Comparison of ENCODE assay signal across 23 cellular contexts in genomic region chr3:149391960-149392359, GRCh38. TPM values are rescaled to one million over a fixed set of nuclear protein-coding genes. Genes with fewer than 3 reads are reported as not detected.
DNase-seq lines count a peak whose midpoint lies in the region; ATAC-seq, FAIRE-seq and TF ChIP-seq lines count a peak whose summit lies in the region.
"Had no signal": no experiment of that assay in that cellular context is flagged by ENCODE, and none has a peak within 500 bp of the region (broad histone marks: within the 10 kb centered on the region; RNA-seq: fewer than 3 reads in every experiment).

No MANE protein-coding gene starts in this region.

- no peaks in the 10 kb centered on the region for H3K27me3 Mint-ChIP-seq in nephron (ENCODE audit: low read depth)

- peaks cover 31% of the 10 kb centered on the region for H3K4me1 Mint-ChIP-seq in nephron
- H3K4me1 Mint-ChIP-seq: CD4-positive, CD25-positive, alpha-beta regulatory T cell; CD8-positive, alpha-beta memory T cell had no signal

- peak overlapping the region in 2 of 3 experiments; percentile 25 to 97 for H3K27ac Mint-ChIP-seq in nephron
- H3K27ac Mint-ChIP-seq: CD4-positive, CD25-positive, alpha-beta regulatory T cell; CD8-positive, alpha-beta memory T cell had no signal

- ATAC-seq in IMR-90 (ENCODE audit: low read depth) (no peak), left lobe of liver (peak; percentile 48)

- no peak overlapping the region for H3K4me2 ChIP-seq in IMR-90 (ENCODE audit: low read depth, low read length)

- H2AK9ac ChIP-seq in IMR-90 (replicated peaks; ENCODE audit: low read depth, low read length, poor library complexity) = no peak overlapping the region

- TF ChIP-seq CTCF in IMR-90 (conservative IDR thresholded peaks at IDR 0.05; ENCODE audit: low read depth, low read length) (no peak), nephron (IDR thresholded peaks at IDR 0.05; ENCODE audit: unreplicated experiment in 3 of 3) (no peak)

- peak overlapping the region; percentile 40; the same call in 1 of the 2 replicates for H2BK20ac ChIP-seq in IMR-90 (ENCODE audit: low read depth, low read length)

- no peak overlapping the region for H4K91ac ChIP-seq in IMR-90 (ENCODE audit: insufficient read depth, low read depth, low read length)

- POLR2A ChIA-PET in IMR-90 (lab: Charles Lee; ENCODE audit: unreplicated experiment) = no interaction called here

- H3K9me3 Mint-ChIP-seq in nephron = peaks cover 12% of the 10 kb centered on the region
- H3K9me3 Mint-ChIP-seq: CD4-positive, CD25-positive, alpha-beta regulatory T cell; CD8-positive, alpha-beta memory T cell had no signal

- peaks cover 20% of the 10 kb centered on the region for H3K9me1 ChIP-seq in IMR-90 (ENCODE audit: insufficient read depth, low read length)

- H3K23ac ChIP-seq in IMR-90 (ENCODE audit: low read depth, low read length) = no peak overlapping the region

- no peaks in the 10 kb centered on the region for H3K36me3 ChIP-seq in IMR-90 (ENCODE audit: control insufficient read depth, insufficient read depth, low read length)
- H3K36me3 ChIP-seq in small intestine (ENCODE audit: control insufficient read depth in 2 of 2, insufficient read depth in 2 of 2, low read length in 2 of 2) = no peaks in the 10 kb centered on the region
- H3K36me3 ChIP-seq: BE2C, HAP-1 had no signal

- H4K20me1 ChIP-seq in IMR-90 (ENCODE audit: insufficient read depth, low read length) = no peaks in the 10 kb centered on the region

- BruUV-seq in IMR-90 (replicated peaks; lab: Mats Ljungman, UMichigan) = no TSS peak

- peaks cover 0 to 14% of the 10 kb centered on the region in 2 experiments; a peak in 2 of 4 replicates for H3K79me1 ChIP-seq in IMR-90 (ENCODE audit: low read depth in 1 of 2, low read length in 2 of 2)

- no peaks in the 10 kb centered on the region for H3K36me3 Mint-ChIP-seq in nephron (ENCODE audit: low read depth)
- H3K36me3 Mint-ChIP-seq: CD4-positive, CD25-positive, alpha-beta regulatory T cell; CD8-positive, alpha-beta memory T cell had no signal

- no peak overlapping the region for H2AK5ac ChIP-seq in IMR-90 (ENCODE audit: low read depth, low read length)

- no peak overlapping the region for H3K18ac ChIP-seq in IMR-90 (ENCODE audit: low read depth, low read length)

- CTCF ChIA-PET in IMR-90 (lab: Yijun Ruan, JAX) = interaction anchor here (0.9 kb wide), 1 partner anchor 88 kb away, joined by 3 read pairs; no protein-coding TSS in a partner anchor

- peak overlapping the region; percentile 56; the same call in 1 of the 2 replicates for H2BK120ac ChIP-seq in IMR-90 (ENCODE audit: low read depth, low read length)

- dilution Hi-C loops in IMR-90 (cut with HindIII; ENCODE audit: low sequenced_read_pairs, unreplicated experiment) = no loop called here

- 33% methylated on average over 2 of the region's 5 CpGs; no CpG with 5 or more reads in 1 of the 2 experiments for WGBS in IMR-90 (ENCODE audit: extremely low coverage in 2 of 2, insufficient read length in 1 of 2), 2 experiments
- WGBS in small intestine, 3 donors = 67 to 72% (median 71%) methylated on average over 5 of the region's 5 CpGs

- no peak overlapping the region for H2BK15ac ChIP-seq in IMR-90 (ENCODE audit: low read depth, low read length)

- no peak overlapping the region for H2AFZ ChIP-seq in IMR-90 (replicated peaks; ENCODE audit: low read length, poor library complexity)
- H2AFZ ChIP-seq: GM23248 had no signal

- peaks cover 24% of the 10 kb centered on the region for H3K4me1 ChIP-seq in IMR-90 (ENCODE audit: control insufficient read depth, insufficient read depth, low read length)
- peaks cover 5 to 9% of the 10 kb centered on the region in 2 donors for H3K4me1 ChIP-seq in small intestine (ENCODE audit: control insufficient read depth in 2 of 2, insufficient read depth in 1 of 2, low read depth in 1 of 2, low read length in 1 of 2)

- no peaks in the 10 kb centered on the region for H3K9me3 ChIP-seq in IMR-90 (ENCODE audit: control insufficient read depth, insufficient read depth, low read length)
- H3K9me3 ChIP-seq in small intestine (ENCODE audit: control insufficient read depth, low read depth) = no peaks in the 10 kb centered on the region
- H3K9me3 ChIP-seq: BE2C, HAP-1 had no signal

- no peak overlapping the region for H3K4me3 Mint-ChIP-seq in nephron
- H3K4me3 Mint-ChIP-seq: CD4-positive, CD25-positive, alpha-beta regulatory T cell; CD8-positive, alpha-beta memory T cell had no signal

- intact Hi-C loops in IMR-90 (cut with micrococcal nuclease) = loop anchor here (5.0 kb wide), 1 partner anchor 435 kb away; no protein-coding TSS in a partner anchor

- in situ Hi-C loops in IMR-90 (cut with MboI; ENCODE audit: low sequenced_read_pairs) = no loop called here

- H4K8ac ChIP-seq in IMR-90 (ENCODE audit: low read depth in 2 of 2, low read length in 2 of 2) = no peak overlapping the region

- H3K27me3 ChIP-seq in IMR-90 (ENCODE audit: control insufficient read depth, insufficient read depth, low read length) (no peaks in the 10 kb centered on the region), small intestine (ENCODE audit: control insufficient read depth in 2 of 2, insufficient read depth in 2 of 2, low read length in 2 of 2) (no peaks in the 10 kb centered on the region)
- H3K27me3 ChIP-seq: BE2C had no signal

- no peak overlapping the region for H3K9ac ChIP-seq in IMR-90 (ENCODE audit: low read depth, low read length)
- H3K9ac ChIP-seq: GM23248 had no signal

- H3K56ac ChIP-seq in IMR-90 (ENCODE audit: extremely low read depth, insufficient read depth, low read length) = no peak overlapping the region

- H3K27ac ChIP-seq in IMR-90 (ENCODE audit: insufficient read depth, low read length) = no peak overlapping the region
- no peak overlapping the region for H3K27ac ChIP-seq in small intestine (ENCODE audit: low read depth in 1 of 2, low read length in 1 of 2)
- H3K27ac ChIP-seq: GM23248 had no signal

- H4K5ac ChIP-seq in IMR-90 (ENCODE audit: low read depth, low read length) = no peak overlapping the region

- TF ChIP-seq POLR2A in IMR-90 (IDR thresholded peaks at IDR 0.05; ENCODE audit: low read depth, low read length) = no peak

- FAIRE-seq in A204.1 (lab: Jason Lieb, UNC) = peak; percentile 65
- no peak for FAIRE-seq in small intestine (lab: Jason Lieb, UNC)
- FAIRE-seq: D721Med, GM12892, GM18507 had no signal

- no peak overlapping the region for H2BK5ac ChIP-seq in IMR-90 (ENCODE audit: low read depth, low read length, poor library complexity, severe bottlenecking)

- no peak overlapping the region for H3K14ac ChIP-seq in IMR-90 (replicated peaks; ENCODE audit: low read depth, low read length)

- TF ChIP-seq RAD21 in IMR-90 (IDR thresholded peaks at IDR 0.05; ENCODE audit: low read length) = no peak

- DNase-seq in IMR-90 = no peak
- DNase-seq in left lobe of liver (ENCODE audit: low spot score) = no peak
- no peak for DNase-seq in activated CD4-positive, CD25-positive, alpha-beta regulatory T cell treated with anti-CD3 and anti-CD28 coated beads, Interleukin-2, amount 50 U/mL, for 72 hours
- DNase-seq in hippocampal formation (lab: John Stamatoyannopoulos, UW) = no peak
- DNase-seq in small intestine = no peak
- no peak for DNase-seq in DMS153 treated with DMSO at 0.1 percent for 48 hours (lab: John Stamatoyannopoulos, UW; ENCODE audit: unreplicated experiment)
- DNase-seq: 8988T; ACHN; BE2C; C1 segment of cervical spinal cord; CD4-positive, CD25-positive, alpha-beta regulatory T cell; CD8-positive, alpha-beta memory T cell; COR-L47; DMS79; GDM1; GM23248 had no signal

- H3K4me3 ChIP-seq in IMR-90 (ENCODE audit: insufficient read depth, low read depth, low read length) (no peak overlapping the region), small intestine (ENCODE audit: low read depth in 1 of 2, low read length in 2 of 2) (no peak overlapping the region)
- H3K4me3 ChIP-seq: GM23248, HAP-1 had no signal

- peak overlapping the region; percentile 32; the same call in 1 of the 2 replicates for H3K4ac ChIP-seq in IMR-90 (ENCODE audit: low read depth, low read length)

TF ChIP-seq in IMR-90, 13 proteins besides CTCF, POLR2A, EP300 and RAD21:
- TF ChIP-seq MAZ (IDR thresholded peaks at IDR 0.05; ENCODE audit: borderline replicate concordance, low read depth, low read length) (no peak), MXI1 (IDR thresholded peaks at IDR 0.05; ENCODE audit: borderline replicate concordance, low read depth, low read length) (no peak), RCOR1 (IDR thresholded peaks at IDR 0.05; ENCODE audit: insufficient replicate concordance, low read length) (no peak), CHD1 (IDR thresholded peaks at IDR 0.05; ENCODE audit: low read depth, low read length) (no peak), NFE2L2 (IDR thresholded peaks at IDR 0.05; ENCODE audit: low read depth, low read length) (no peak), MAFK (IDR thresholded peaks at IDR 0.05; ENCODE audit: low read depth, low read length) (no peak)
- TF ChIP-seq, protein P1, sequence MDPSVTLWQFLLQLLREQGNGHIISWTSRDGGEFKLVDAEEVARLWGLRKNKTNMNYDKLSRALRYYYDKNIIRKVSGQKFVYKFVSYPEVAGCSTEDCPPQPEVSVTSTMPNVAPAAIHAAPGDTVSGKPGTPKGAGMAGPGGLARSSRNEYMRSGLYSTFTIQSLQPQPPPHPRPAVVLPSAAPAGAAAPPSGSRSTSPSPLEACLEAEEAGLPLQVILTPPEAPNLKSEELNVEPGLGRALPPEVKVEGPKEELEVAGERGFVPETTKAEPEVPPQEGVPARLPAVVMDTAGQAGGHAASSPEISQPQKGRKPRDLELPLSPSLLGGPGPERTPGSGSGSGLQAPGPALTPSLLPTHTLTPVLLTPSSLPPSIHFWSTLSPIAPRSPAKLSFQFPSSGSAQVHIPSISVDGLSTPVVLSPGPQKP (IDR thresholded peaks at IDR 0.05; ENCODE audit: borderline replicate concordance, low read depth, low read length) = no peak

RNA-seq across cellular contexts. Expression of gene TM4SF1, which starts 14.5 kb away (rescaled TPM):
- total RNA-seq in IMR-90 (2012; rRNA removed) = 232 and 366 TPM in 2 replicates
- polyA plus RNA-seq in IMR-90 (2012; rRNA removed) = 302 and 364 TPM in 2 replicates
- 212 and 271 TPM in 2 replicates for polyA plus RNA-seq in IMR-90 (2012; cell fraction: cytosol; rRNA removed)
- 340 and 869 TPM in 2 replicates for polyA plus RNA-seq in IMR-90 (2012; cell fraction: nucleus; rRNA removed; ENCODE audit: low replicate concordance)
- total RNA-seq in left lobe of liver = 9.6 TPM
- 10 to 100 TPM in 2 of 3 donors, 1 to 10 TPM in 1; 3.1 to 88.4 (median 10.5) TPM for polyA plus RNA-seq in small intestine
- polyA plus RNA-seq: CD4-positive, CD25-positive, alpha-beta regulatory T cell; CD8-positive, alpha-beta memory T cell had no signal

RNA-seq across cellular contexts. Expression of gene TM4SF18, which starts 58.5 kb away (rescaled TPM):
- total RNA-seq in IMR-90 (2012; rRNA removed) (under 0.01 TPM in 1 of 2 replicates, not detected in the other), left lobe of liver (1.4 TPM)
- polyA plus RNA-seq in IMR-90 (2012; rRNA removed) (not detected in 2 replicates), small intestine (1 to 10 TPM in 1 of 3 donors, under 1 TPM in 1, not detected in 1; 0.27 to 1.1 TPM)
- polyA plus RNA-seq in IMR-90 (2012; cell fraction: cytosol; rRNA removed) = not detected in 2 replicates
- not detected in 2 replicates for polyA plus RNA-seq in IMR-90 (2012; cell fraction: nucleus; rRNA removed; ENCODE audit: low replicate concordance)
- total RNA-seq: CD4-positive, CD25-positive, alpha-beta regulatory T cell; CD8-positive, alpha-beta memory T cell; GM23248; HT-29 had no signal
- polyA plus RNA-seq: CD4-positive, CD25-positive, alpha-beta regulatory T cell; CD8-positive, alpha-beta memory T cell; GM23248 had no signal

Comparison
In these comparisons a context has a peak if more than half of its experiments do, and no peak if none do; other contexts are left out.
1. RNA of gene TM4SF1, which starts 14.5 kb away (total RNA-seq): 232 to 366 TPM in IMR-90; 9.6 TPM in left lobe of liver (single experiment); every median in the first group is over 10 times any median in the second.